ENCODE assay signal across 15 cellular contexts in the genomic region with DNA sequence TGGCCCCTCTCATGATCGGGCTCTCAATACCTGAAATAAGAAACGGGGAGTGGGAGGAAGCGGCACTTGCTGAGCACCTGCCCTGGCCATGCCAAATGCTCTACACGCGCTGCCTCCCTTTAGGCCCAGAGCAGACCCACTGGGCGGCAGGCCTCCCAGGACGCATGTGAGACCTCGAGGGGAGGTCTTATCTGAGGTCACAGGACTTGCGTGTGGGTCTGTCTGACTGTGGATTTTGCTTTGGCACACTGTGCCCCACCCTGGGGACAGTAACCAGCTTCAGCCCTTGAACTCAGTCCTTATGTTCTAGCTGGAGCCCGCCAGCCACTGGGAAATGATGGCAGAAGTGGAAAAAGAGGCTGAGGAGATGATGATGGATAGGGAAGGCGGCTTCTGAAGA.
DNase-seq lines count a peak whose midpoint lies in the region; ATAC-seq, FAIRE-seq and TF ChIP-seq lines count a peak whose summit lies in the region.
"Had no signal": no experiment of that assay in that cellular context is flagged by ENCODE, and none has a peak within 500 bp of the region (broad histone marks: within the 10 kb centered on the region; RNA-seq: fewer than 3 reads in every experiment).

No MANE protein-coding gene starts in this region.

- H2BK120ac ChIP-seq in neuronal stem cell (ENCODE audit: low read depth, low read length): no peak overlapping the region

- H3K9me3 Mint-ChIP-seq in natural killer cell treated with Interleukin-12 subunit alpha and Interleukin-12 subunit beta and Interleukin-15 and Interleukin-18, amount 100 ng/mL, for 72 hours: no peaks in the 10 kb centered on the region
- H3K9me3 Mint-ChIP-seq in natural killer cell (no peaks in the 10 kb centered on the region), astrocyte (ENCODE audit: unreplicated experiment) (no peaks in the 10 kb centered on the region), type B pancreatic cell (no peaks in the 10 kb centered on the region)
- H3K9me3 Mint-ChIP-seq: CD4-positive, alpha-beta T cell had no signal

- no peaks in the 10 kb centered on the region for H3K9me3 ChIP-seq in astrocyte (ENCODE audit: insufficient read depth, low read depth, low read length)
- peaks cover 3% of the 10 kb centered on the region in 2 donors for H3K9me3 ChIP-seq in neuronal stem cell (replicated peaks in 1 of 2; ENCODE audit: control insufficient read depth in 2 of 2, insufficient read depth in 1 of 2, low read depth in 1 of 2, low read length in 2 of 2)
- H3K9me3 ChIP-seq in upper lobe of right lung: no peaks in the 10 kb centered on the region

- H3K27ac Mint-ChIP-seq in natural killer cell treated with Interleukin-12 subunit alpha and Interleukin-12 subunit beta and Interleukin-15 and Interleukin-18, amount 100 ng/mL, for 72 hours: no peak overlapping the region
- H3K27ac Mint-ChIP-seq in natural killer cell (no peak overlapping the region), astrocyte (ENCODE audit: unreplicated experiment) (no peak overlapping the region), type B pancreatic cell (no peak overlapping the region)
- H3K27ac Mint-ChIP-seq: B cell; CD4-positive, alpha-beta T cell; GM23338 had no signal

- no peak overlapping the region for H4K91ac ChIP-seq in neuronal stem cell (ENCODE audit: low read depth, low read length, poor library complexity)

- no peak overlapping the region for H3K23ac ChIP-seq in neuronal stem cell (ENCODE audit: low read depth, low read length, poor library complexity)

- no peak overlapping the region for H3K4me3 ChIP-seq in astrocyte (ENCODE audit: insufficient read depth, low read depth, low read length)
- peak overlapping the region in 1 of 2 donors; percentile 40 for H3K4me3 ChIP-seq in neuronal stem cell (ENCODE audit: low read length in 2 of 2)
- H3K4me3 ChIP-seq in upper lobe of right lung: no peak overlapping the region
- H3K4me3 ChIP-seq: GM23338 had no signal

- no peak for ATAC-seq in natural killer cell treated with Interleukin-12 subunit alpha and Interleukin-12 subunit beta and Interleukin-15 and Interleukin-18, amount 100 ng/mL, for 72 hours
- ATAC-seq in natural killer cell (no peak), Right ventricle myocardium superior (ENCODE audit: poor library complexity) (no peak), upper lobe of right lung (no peak)
- ATAC-seq: GM23338 had no signal

- no peak overlapping the region for H2BK15ac ChIP-seq in neuronal stem cell (ENCODE audit: low read length)

- H3K27me3 ChIP-seq in astrocyte (ENCODE audit: insufficient read depth, low read length): peaks cover 3% of the 10 kb centered on the region
- no peaks in the 10 kb centered on the region for H3K27me3 ChIP-seq in neuronal stem cell (ENCODE audit: control insufficient read depth in 3 of 3, insufficient read depth in 3 of 3, low read depth in 1 of 3, low read length in 3 of 3)
- H3K27me3 ChIP-seq in upper lobe of right lung: no peaks in the 10 kb centered on the region

- H3K27ac ChIP-seq in astrocyte (ENCODE audit: low read depth, low read length): peak overlapping the region; percentile 87
- H3K27ac ChIP-seq in neuronal stem cell (replicated peaks; ENCODE audit: low read length): no peak overlapping the region
- no peak overlapping the region for H3K27ac ChIP-seq in upper lobe of right lung

- no peak overlapping the region for H3K4me3 Mint-ChIP-seq in natural killer cell treated with Interleukin-12 subunit alpha and Interleukin-12 subunit beta and Interleukin-15 and Interleukin-18, amount 100 ng/mL, for 72 hours
- H3K4me3 Mint-ChIP-seq in natural killer cell (no peak overlapping the region), astrocyte (ENCODE audit: unreplicated experiment) (no peak overlapping the region), type B pancreatic cell (no peak overlapping the region)
- H3K4me3 Mint-ChIP-seq: B cell; CD4-positive, alpha-beta T cell; GM23338 had no signal

- H3K9ac ChIP-seq in astrocyte (ENCODE audit: low read length): peak overlapping the region; percentile 70
- H3K9ac ChIP-seq in neuronal stem cell (ENCODE audit: low read depth, low read length, poor library complexity): no peak overlapping the region

- no peaks in the 10 kb centered on the region for H3K79me1 ChIP-seq in neuronal stem cell (ENCODE audit: low read depth, low read length)

- no CpG with 5 or more reads among the region's 11 CpGs for WGBS in neuronal stem cell (ENCODE audit: extremely low coverage in 2 of 2, insufficient read length in 2 of 2, insufficient replicate concordance in 1 of 2), 2 donors

- peak; percentile 58 for DNase-seq in natural killer cell treated with Interleukin-12 subunit alpha and Interleukin-12 subunit beta and Interleukin-15 and Interleukin-18, amount 100 ng/mL, for 72 hours (ENCODE audit: low spot score)
- DNase-seq in natural killer cell (no peak), astrocyte (ENCODE audit: low read depth) (no peak), neuronal stem cell (ENCODE audit: low spot score) (no peak), type B pancreatic cell (ENCODE audit: extremely low spot score, unreplicated experiment) (no peak), Right ventricle myocardium superior (no peak), hypothalamus (lab: John Stamatoyannopoulos, UW) (no peak), upper lobe of right lung (no peak)
- DNase-seq: ACHN; Calu3; CD4-positive, alpha-beta T cell; DMS 273 treated with DMSO at 0.1 percent for 48 hours; H7 had no signal

- H3K4me1 ChIP-seq in astrocyte (ENCODE audit: insufficient read depth, low read length) (peaks cover 17% of the 10 kb centered on the region), neuronal stem cell (ENCODE audit: control insufficient read depth in 2 of 2, insufficient read depth in 1 of 2, low read depth in 1 of 2, low read length in 2 of 2) (peaks cover 2 to 24% of the 10 kb centered on the region in 2 donors), upper lobe of right lung (no peaks in the 10 kb centered on the region)

- TF ChIP-seq CTCF in natural killer cell (IDR thresholded peaks at IDR 0.05) (no peak), astrocyte (IDR thresholded peaks at IDR 0.05; ENCODE audit: insufficient read depth, low read depth, low read length) (no peak), type B pancreatic cell (conservative IDR thresholded peaks at IDR 0.05) (no peak), upper lobe of right lung (IDR thresholded peaks at IDR 0.05) (no peak)

- no peak overlapping the region for H4K8ac ChIP-seq in neuronal stem cell (ENCODE audit: low read depth, low read length)

- H3K4me2 ChIP-seq in astrocyte (ENCODE audit: low read length) (peak overlapping the region; percentile 72), neuronal stem cell (ENCODE audit: insufficient read depth, low read length, poor library complexity, severe bottlenecking) (no peak overlapping the region)
- H3K4me2 ChIP-seq: GM23338 had no signal

- H3K79me2 ChIP-seq in astrocyte (ENCODE audit: insufficient read depth, low read length): no peaks in the 10 kb centered on the region

- H4K20me1 ChIP-seq in astrocyte (ENCODE audit: insufficient read depth, low read length): no peaks in the 10 kb centered on the region

- intact Hi-C loops in natural killer cell (cut with micrococcal nuclease) (no loop called here), Right ventricle myocardium superior (cut with DNase I) (no loop called here), upper lobe of right lung (cut with DNase I) (no loop called here)

- H3K27me3 Mint-ChIP-seq in natural killer cell treated with Interleukin-12 subunit alpha and Interleukin-12 subunit beta and Interleukin-15 and Interleukin-18, amount 100 ng/mL, for 72 hours: no peaks in the 10 kb centered on the region
- H3K27me3 Mint-ChIP-seq in natural killer cell (ENCODE audit: low read depth in 2 of 2) (no peaks in the 10 kb centered on the region), astrocyte (ENCODE audit: low read depth, unreplicated experiment) (no peaks in the 10 kb centered on the region), type B pancreatic cell (no peaks in the 10 kb centered on the region)
- H3K27me3 Mint-ChIP-seq: B cell; CD4-positive, alpha-beta T cell had no signal

- no peaks in the 10 kb centered on the region for H3K4me1 Mint-ChIP-seq in natural killer cell treated with Interleukin-12 subunit alpha and Interleukin-12 subunit beta and Interleukin-15 and Interleukin-18, amount 100 ng/mL, for 72 hours (ENCODE audit: low read depth in 2 of 2)
- H3K4me1 Mint-ChIP-seq in natural killer cell (peaks cover 0 to 14% of the 10 kb centered on the region in 2 donors), astrocyte (ENCODE audit: low read depth, unreplicated experiment) (peaks cover 10% of the 10 kb centered on the region), type B pancreatic cell (ENCODE audit: unreplicated experiment) (peaks cover 13% of the 10 kb centered on the region)
- H3K4me1 Mint-ChIP-seq: B cell had no signal

- no peaks in the 10 kb centered on the region for H3K36me3 ChIP-seq in astrocyte (ENCODE audit: insufficient read depth, low read length)
- peaks cover 0 to 4% of the 10 kb centered on the region in 2 donors for H3K36me3 ChIP-seq in neuronal stem cell (replicated peaks in 1 of 2; ENCODE audit: control insufficient read depth in 2 of 2, insufficient read depth in 2 of 2, low read length in 2 of 2)
- H3K36me3 ChIP-seq in upper lobe of right lung: no peaks in the 10 kb centered on the region

- no peak for FAIRE-seq in astrocyte (lab: Jason Lieb, UNC)

- no peak overlapping the region for H3K4ac ChIP-seq in neuronal stem cell (ENCODE audit: low read length)

- H2BK5ac ChIP-seq in neuronal stem cell (ENCODE audit: low read length): no peak overlapping the region

- H2BK12ac ChIP-seq in neuronal stem cell (ENCODE audit: low read length): peak overlapping the region; percentile 91

- H3K14ac ChIP-seq in neuronal stem cell (ENCODE audit: low read length): no peak overlapping the region

- no peaks in the 10 kb centered on the region for H3K36me3 Mint-ChIP-seq in natural killer cell treated with Interleukin-12 subunit alpha and Interleukin-12 subunit beta and Interleukin-15 and Interleukin-18, amount 100 ng/mL, for 72 hours
- no peaks in the 10 kb centered on the region for H3K36me3 Mint-ChIP-seq in natural killer cell
- peaks cover 22% of the 10 kb centered on the region for H3K36me3 Mint-ChIP-seq in astrocyte (ENCODE audit: low read depth, unreplicated experiment)
- peaks cover 13% of the 10 kb centered on the region for H3K36me3 Mint-ChIP-seq in type B pancreatic cell

- H3K18ac ChIP-seq in neuronal stem cell (ENCODE audit: low read length): peak overlapping the region; percentile 78

- H2AFZ ChIP-seq in astrocyte (ENCODE audit: low read depth, low read length) (no peak overlapping the region), neuronal stem cell (ENCODE audit: low read length) (no peak overlapping the region)
- H2AFZ ChIP-seq: GM23338 had no signal

- H2AK5ac ChIP-seq in neuronal stem cell (ENCODE audit: low read depth, low read length): peak overlapping the region; percentile 85
